Comparison of ENCODE assay signal across 2 cellular contexts in the genomic region with DNA sequence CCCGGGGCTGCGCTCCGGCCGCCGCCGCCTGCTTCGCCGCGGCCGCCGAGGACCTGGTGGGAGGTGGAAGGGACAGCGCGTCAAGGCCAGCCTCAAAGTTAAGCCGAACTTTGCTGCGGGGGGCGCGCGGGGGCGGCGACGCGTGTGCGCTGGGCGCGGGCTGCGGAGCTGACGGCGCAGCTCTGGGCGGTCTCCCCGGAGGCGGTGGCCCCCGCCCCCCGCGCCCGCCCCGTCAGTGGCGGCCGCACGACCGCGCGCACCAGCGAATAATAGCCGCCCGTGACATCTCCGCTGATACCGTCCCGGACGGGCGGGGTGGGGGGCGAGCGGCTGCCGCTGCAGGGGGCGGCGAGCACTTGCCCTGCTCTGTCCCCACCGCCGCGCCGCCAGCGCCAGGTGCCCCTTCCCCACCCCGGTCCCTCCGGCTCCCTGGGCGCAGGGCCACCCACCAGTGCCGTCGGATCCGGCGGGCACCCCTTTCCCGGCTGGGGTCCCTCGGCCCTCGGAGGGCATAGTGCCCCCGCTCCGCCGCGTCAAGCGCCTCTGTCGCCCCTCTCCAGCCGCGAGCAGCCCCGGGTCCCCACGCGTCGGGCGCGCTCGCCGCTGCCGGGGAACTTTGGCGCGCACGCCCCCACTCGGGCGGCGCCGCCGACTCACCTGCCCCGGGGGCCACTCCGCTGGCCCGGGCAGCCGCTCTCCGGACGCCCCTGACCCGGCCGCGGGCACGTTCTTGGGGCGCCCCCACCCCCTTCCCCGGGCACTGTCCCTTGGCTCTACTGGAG.
TF ChIP-seq lines count a peak whose summit lies in the region.

No MANE protein-coding gene starts in this region.

TF ChIP-seq in SK-N-SH, 30 proteins besides CTCF, POLR2A, EP300 and RAD21 (continued from another document):
- no peak for TF ChIP-seq SIN3A (IDR thresholded peaks at IDR 0.05; ENCODE audit: borderline replicate concordance, low read depth, low read length)
- TF ChIP-seq, protein P1, sequence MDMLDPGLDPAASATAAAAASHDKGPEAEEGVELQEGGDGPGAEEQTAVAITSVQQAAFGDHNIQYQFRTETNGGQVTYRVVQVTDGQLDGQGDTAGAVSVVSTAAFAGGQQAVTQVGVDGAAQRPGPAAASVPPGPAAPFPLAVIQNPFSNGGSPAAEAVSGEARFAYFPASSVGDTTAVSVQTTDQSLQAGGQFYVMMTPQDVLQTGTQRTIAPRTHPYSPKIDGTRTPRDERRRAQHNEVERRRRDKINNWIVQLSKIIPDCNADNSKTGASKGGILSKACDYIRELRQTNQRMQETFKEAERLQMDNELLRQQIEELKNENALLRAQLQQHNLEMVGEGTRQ (IDR thresholded peaks at IDR 0.05; ENCODE audit: borderline replicate concordance, low read depth, low read length): no peak
- TF ChIP-seq NRF1 (IDR thresholded peaks at IDR 0.05; ENCODE audit: low read depth, low read length): no peak
- no peak for TF ChIP-seq POLR2AphosphoS5 (IDR thresholded peaks at IDR 0.05; ENCODE audit: low read depth, low read length)
- TF ChIP-seq FOXJ3 (CRISPR knock-in tag; IDR thresholded peaks at IDR 0.05): no peak
- no peak for TF ChIP-seq NFIC (IDR thresholded peaks at IDR 0.05; ENCODE audit: borderline replicate concordance)
- TF ChIP-seq SMC3 (IDR thresholded peaks at IDR 0.05; ENCODE audit: low read depth, low read length): no peak
- TF ChIP-seq EZH2phosphoT487 (IDR thresholded peaks at IDR 0.05; ENCODE audit: borderline replicate concordance, low read depth): no peak
TF ChIP-seq in SK-N-SH: peak in this region for 0.

TF ChIP-seq in SK-N-SH treated with all-trans-retinoic acid at 6 μM for 48 hours, 23 proteins besides CTCF, POLR2A, EP300 and RAD21 (continued from another document):
- TF ChIP-seq ARNTL (CRISPR knock-in tag; IDR thresholded peaks at IDR 0.05; ENCODE audit: borderline replicate concordance, low read depth) (no peak), GLIS3 (CRISPR knock-in tag; IDR thresholded peaks at IDR 0.05) (no peak), ZC3H10 (CRISPR knock-in tag; IDR thresholded peaks at IDR 0.05) (no peak), ESRRG (CRISPR knock-in tag; IDR thresholded peaks at IDR 0.05) (no peak), CSDC2 (CRISPR knock-in tag; IDR thresholded peaks at IDR 0.05) (no peak), SNAI2 (CRISPR knock-in tag; IDR thresholded peaks at IDR 0.05) (no peak), OSR1 (CRISPR knock-in tag; IDR thresholded peaks at IDR 0.05) (no peak), ISL1 (CRISPR knock-in tag; IDR thresholded peaks at IDR 0.05) (no peak), TOX (CRISPR knock-in tag; IDR thresholded peaks at IDR 0.05; ENCODE audit: borderline replicate concordance) (no peak), BACH2 (CRISPR knock-in tag; IDR thresholded peaks at IDR 0.05; ENCODE audit: borderline replicate concordance) (no peak), ZFP3 (CRISPR knock-in tag; IDR thresholded peaks at IDR 0.05) (no peak)
- TF ChIP-seq, protein P2, sequence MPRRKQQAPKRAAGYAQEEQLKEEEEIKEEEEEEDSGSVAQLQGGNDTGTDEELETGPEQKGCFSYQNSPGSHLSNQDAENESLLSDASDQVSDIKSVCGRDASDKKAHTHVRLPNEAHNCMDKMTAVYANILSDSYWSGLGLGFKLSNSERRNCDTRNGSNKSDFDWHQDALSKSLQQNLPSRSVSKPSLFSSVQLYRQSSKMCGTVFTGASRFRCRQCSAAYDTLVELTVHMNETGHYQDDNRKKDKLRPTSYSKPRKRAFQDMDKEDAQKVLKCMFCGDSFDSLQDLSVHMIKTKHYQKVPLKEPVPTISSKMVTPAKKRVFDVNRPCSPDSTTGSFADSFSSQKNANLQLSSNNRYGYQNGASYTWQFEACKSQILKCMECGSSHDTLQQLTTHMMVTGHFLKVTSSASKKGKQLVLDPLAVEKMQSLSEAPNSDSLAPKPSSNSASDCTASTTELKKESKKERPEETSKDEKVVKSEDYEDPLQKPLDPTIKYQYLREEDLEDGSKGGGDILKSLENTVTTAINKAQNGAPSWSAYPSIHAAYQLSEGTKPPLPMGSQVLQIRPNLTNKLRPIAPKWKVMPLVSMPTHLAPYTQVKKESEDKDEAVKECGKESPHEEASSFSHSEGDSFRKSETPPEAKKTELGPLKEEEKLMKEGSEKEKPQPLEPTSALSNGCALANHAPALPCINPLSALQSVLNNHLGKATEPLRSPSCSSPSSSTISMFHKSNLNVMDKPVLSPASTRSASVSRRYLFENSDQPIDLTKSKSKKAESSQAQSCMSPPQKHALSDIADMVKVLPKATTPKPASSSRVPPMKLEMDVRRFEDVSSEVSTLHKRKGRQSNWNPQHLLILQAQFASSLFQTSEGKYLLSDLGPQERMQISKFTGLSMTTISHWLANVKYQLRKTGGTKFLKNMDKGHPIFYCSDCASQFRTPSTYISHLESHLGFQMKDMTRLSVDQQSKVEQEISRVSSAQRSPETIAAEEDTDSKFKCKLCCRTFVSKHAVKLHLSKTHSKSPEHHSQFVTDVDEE (CRISPR knock-in tag; IDR thresholded peaks at IDR 0.05): no peak
- TF ChIP-seq, protein P3, sequence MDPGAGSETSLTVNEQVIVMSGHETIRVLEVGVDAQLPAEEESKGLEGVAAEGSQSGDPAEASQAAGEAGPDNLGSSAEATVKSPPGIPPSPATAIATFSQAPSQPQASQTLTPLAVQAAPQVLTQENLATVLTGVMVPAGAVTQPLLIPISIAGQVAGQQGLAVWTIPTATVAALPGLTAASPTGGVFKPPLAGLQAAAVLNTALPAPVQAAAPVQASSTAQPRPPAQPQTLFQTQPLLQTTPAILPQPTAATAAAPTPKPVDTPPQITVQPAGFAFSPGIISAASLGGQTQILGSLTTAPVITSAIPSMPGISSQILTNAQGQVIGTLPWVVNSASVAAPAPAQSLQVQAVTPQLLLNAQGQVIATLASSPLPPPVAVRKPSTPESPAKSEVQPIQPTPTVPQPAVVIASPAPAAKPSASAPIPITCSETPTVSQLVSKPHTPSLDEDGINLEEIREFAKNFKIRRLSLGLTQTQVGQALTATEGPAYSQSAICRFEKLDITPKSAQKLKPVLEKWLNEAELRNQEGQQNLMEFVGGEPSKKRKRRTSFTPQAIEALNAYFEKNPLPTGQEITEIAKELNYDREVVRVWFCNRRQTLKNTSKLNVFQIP (CRISPR knock-in tag; IDR thresholded peaks at IDR 0.05; ENCODE audit: borderline replicate concordance, low read depth): no peak
